Comparison of ENCODE assay signal across 15 cellular contexts in the genomic region with DNA sequence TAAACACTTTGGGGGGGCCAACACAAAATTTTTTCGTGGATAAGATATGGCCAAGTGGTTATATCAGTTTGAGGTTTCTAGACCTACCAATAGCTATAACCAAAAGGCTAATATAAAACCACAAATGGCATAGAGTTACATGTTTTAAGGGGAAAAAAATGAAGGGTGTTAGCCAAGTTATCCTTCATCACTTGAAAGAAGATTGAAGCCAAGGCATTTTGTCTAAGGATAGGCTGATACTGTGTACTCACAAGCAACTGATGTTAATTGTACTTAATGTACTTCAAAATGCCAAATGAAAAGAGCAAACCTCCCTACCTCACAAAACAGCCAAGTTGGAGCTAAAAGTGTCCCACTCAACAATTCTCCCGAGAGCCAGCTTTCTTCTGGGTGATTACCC.
"Had no signal": no experiment of that assay in that cellular context is flagged by ENCODE, and none has a peak within 500 bp of the region (broad histone marks: within the 10 kb centered on the region; RNA-seq: fewer than 3 reads in every experiment).

No MANE protein-coding gene starts in this region.

- H3K4me3 ChIP-seq: adrenal gland, dorsolateral prefrontal cortex, skin epidermis, upper lobe of right lung had no signal

- H3K4me1 Mint-ChIP-seq: stimulated activated effector memory CD8-positive, alpha-beta T cell treated with anti-CD3 and anti-CD28 coated beads, Interleukin-12 subunit alpha, Interleukin-12 subunit beta, amount 100 ng/mL, for 72 hours had no signal

- H3K27me3 ChIP-seq: adrenal gland had no signal

- H3K9me3 Mint-ChIP-seq: activated naive CD4-positive, alpha-beta T cell treated with anti-CD3 and anti-CD28 coated beads, Interleukin-2, amount 50 U/mL, for 72 hours; activated T-helper 1 cell treated with anti-CD3 and anti-CD28 coated beads, Interleukin-12 subunit alpha, Interleukin-12 subunit beta, Interleukin-2, Interleukin-4 antibody, amounts not matched to agents 30 ng/mL and 10 ng/mL and 1 ng/mL, durations not matched to agents 14 hours and 24 hours and 36 hours; mesothelial cell of epicardium; stimulated activated effector memory CD8-positive, alpha-beta T cell treated with anti-CD3 and anti-CD28 coated beads, Interleukin-12 subunit alpha, Interleukin-12 subunit beta, amount 100 ng/mL, for 72 hours had no signal

- H3K27ac ChIP-seq: adrenal gland, dorsolateral prefrontal cortex, epithelial cell of prostate, skin epidermis, upper lobe of right lung had no signal

- H3K4me3 Mint-ChIP-seq: activated T-helper 1 cell treated with anti-CD3 and anti-CD28 coated beads, Interleukin-12 subunit alpha, Interleukin-12 subunit beta, Interleukin-2, Interleukin-4 antibody, amounts not matched to agents 30 ng/mL and 10 ng/mL and 1 ng/mL, durations not matched to agents 14 hours and 24 hours and 36 hours; endodermal cell; mesothelial cell of epicardium; stimulated activated effector memory CD8-positive, alpha-beta T cell treated with anti-CD3 and anti-CD28 coated beads, Interleukin-12 subunit alpha, Interleukin-12 subunit beta, amount 100 ng/mL, for 72 hours; T-helper 17 cell had no signal

- H3K36me3 ChIP-seq: adrenal gland, upper lobe of right lung had no signal

- H3K27ac Mint-ChIP-seq: activated naive CD4-positive, alpha-beta T cell treated with anti-CD3 and anti-CD28 coated beads, Interleukin-2, amount 50 U/mL, for 72 hours; activated T-helper 1 cell treated with anti-CD3 and anti-CD28 coated beads, Interleukin-12 subunit alpha, Interleukin-12 subunit beta, Interleukin-2, Interleukin-4 antibody, amounts not matched to agents 30 ng/mL and 10 ng/mL and 1 ng/mL, durations not matched to agents 14 hours and 24 hours and 36 hours; endodermal cell; mesothelial cell of epicardium; stimulated activated effector memory CD8-positive, alpha-beta T cell treated with anti-CD3 and anti-CD28 coated beads, Interleukin-12 subunit alpha, Interleukin-12 subunit beta, amount 100 ng/mL, for 72 hours had no signal

- H3K9me3 ChIP-seq: adrenal gland, upper lobe of right lung had no signal

- DNase-seq: caudate nucleus, dorsolateral prefrontal cortex, foreskin melanocyte, hypothalamus, retina, upper lobe of right lung had no signal

- H3K36me3 Mint-ChIP-seq: mesothelial cell of epicardium; stimulated activated effector memory CD8-positive, alpha-beta T cell treated with anti-CD3 and anti-CD28 coated beads, Interleukin-12 subunit alpha, Interleukin-12 subunit beta, amount 100 ng/mL, for 72 hours had no signal
